17 cellular contexts compared by ENCODE assay signal in genomic region chr9:135102331-135102730, GRCh38. TPM values are rescaled to one million over a fixed set of nuclear protein-coding genes. Genes with fewer than 3 reads are reported as not detected.
A peak's percentile ranks its signal among the peaks of the same experiment; 100 is the strongest.
DNase-seq lines count a peak whose midpoint lies in the region; ATAC-seq, FAIRE-seq and TF ChIP-seq lines count a peak whose summit lies in the region.
"Had no signal": no experiment of that assay in that cellular context is flagged by ENCODE, and none has a peak within 500 bp of the region (broad histone marks: within the 10 kb centered on the region; RNA-seq: fewer than 3 reads in every experiment).

No MANE protein-coding gene starts in this region.

- H3K36me3 ChIP-seq in WERI-Rb-1, result peaks cover 89% of the 10 kb centered on the region
- H3K36me3 ChIP-seq in kidney (ENCODE audit: control insufficient read depth in 1 of 2, insufficient read depth in 2 of 2, low read length in 2 of 2), result no peaks in the 10 kb centered on the region
- no peaks in the 10 kb centered on the region for H3K36me3 ChIP-seq in gastrocnemius medialis
- no peaks in the 10 kb centered on the region for H3K36me3 ChIP-seq in naive thymus-derived CD4-positive, alpha-beta T cell (ENCODE audit: control insufficient read depth in 2 of 3, insufficient read depth in 3 of 3, low read length in 3 of 3)
- no peaks in the 10 kb centered on the region for H3K36me3 ChIP-seq in CD4-positive, alpha-beta memory T cell (ENCODE audit: insufficient read depth, low read length)

- POLR2A ChIA-PET in naive thymus-derived CD4-positive, alpha-beta T cell (lab: Charles Lee), result no interaction called here
- POLR2A ChIA-PET in CD4-positive, alpha-beta memory T cell (lab: Charles Lee; ENCODE audit: partially characterized antibody), result no interaction called here

- H3K27ac ChIP-seq in WERI-Rb-1, result peak overlapping the region; percentile 90
- H3K27ac ChIP-seq in angular gyrus (ENCODE audit: low read depth, low read length), result peak overlapping the region; percentile 56
- H3K27ac ChIP-seq in kidney (ENCODE audit: low read depth in 2 of 2, low read length in 2 of 2), result no peak overlapping the region
- H3K27ac ChIP-seq in gastrocnemius medialis, result peak overlapping the region; percentile 63 to 85 (median 77)
- no peak overlapping the region for H3K27ac ChIP-seq in naive thymus-derived CD4-positive, alpha-beta T cell (ENCODE audit: low read depth, low read length)
- no peak overlapping the region for H3K27ac ChIP-seq in CD4-positive, alpha-beta memory T cell (ENCODE audit: low read depth, low read length)

- TF ChIP-seq POLR2A in gastrocnemius medialis (IDR thresholded peaks at IDR 0.05), result no peak

- CTCF ChIA-PET in naive thymus-derived CD4-positive, alpha-beta T cell (lab: Charles Lee), result no interaction called here
- CTCF ChIA-PET in CD4-positive, alpha-beta memory T cell (lab: Charles Lee; ENCODE audit: partially characterized antibody), result no interaction called here

- intact Hi-C loops in kidney (cut with DNase I) (no loop called here), gastrocnemius medialis (cut with DNase I; ENCODE audit: low total_unique reads) (no loop called here)
- intact Hi-C loops in naive thymus-derived CD4-positive, alpha-beta T cell (cut with micrococcal nuclease), result no loop called here
- intact Hi-C loops in CD4-positive, alpha-beta memory T cell (cut with micrococcal nuclease), result no loop called here

- H3K4me1 ChIP-seq in kidney (ENCODE audit: control insufficient read depth in 1 of 2, insufficient read depth in 1 of 2, low read depth in 1 of 2, low read length in 2 of 2) (no peaks in the 10 kb centered on the region), gastrocnemius medialis (peaks cover 24 to 47% of the 10 kb centered on the region in 2 donors)
- no peaks in the 10 kb centered on the region for H3K4me1 ChIP-seq in naive thymus-derived CD4-positive, alpha-beta T cell (ENCODE audit: control insufficient read depth in 2 of 2, insufficient read depth in 2 of 2, low read length in 2 of 2)
- H3K4me1 ChIP-seq in CD4-positive, alpha-beta memory T cell (ENCODE audit: insufficient read depth, low read length), result no peaks in the 10 kb centered on the region
- H3K4me1 ChIP-seq: Caco-2 had no signal

- peaks cover 4 to 71% (median 29%) of the 10 kb centered on the region in 5 donors for H3K27me3 Mint-ChIP-seq in naive thymus-derived CD4-positive, alpha-beta T cell
- peaks cover 4 to 5% (median 4%) of the 10 kb centered on the region in 3 donors for H3K27me3 Mint-ChIP-seq in immature natural killer cell (ENCODE audit: low read depth in 3 of 3)
- H3K27me3 Mint-ChIP-seq in CD4-positive, alpha-beta memory T cell, result peaks cover 19 to 20% of the 10 kb centered on the region in 2 donors

- H3K9me3 ChIP-seq in WERI-Rb-1 (ENCODE audit: severe bottlenecking) (no peaks in the 10 kb centered on the region), kidney (ENCODE audit: control insufficient read depth in 1 of 2, low read length in 2 of 2) (no peaks in the 10 kb centered on the region), gastrocnemius medialis (no peaks in the 10 kb centered on the region)
- peaks cover 0 to 4% (median 0%) of the 10 kb centered on the region in 3 experiments for H3K9me3 ChIP-seq in naive thymus-derived CD4-positive, alpha-beta T cell (ENCODE audit: control insufficient read depth in 2 of 3, low read length in 3 of 3)
- H3K9me3 ChIP-seq in CD4-positive, alpha-beta memory T cell (ENCODE audit: control insufficient read depth in 1 of 2, low read length in 2 of 2), result no peaks in the 10 kb centered on the region
- H3K9me3 ChIP-seq: Caco-2 had no signal

- TF ChIP-seq CTCF in WERI-Rb-1 (IDR thresholded peaks at IDR 0.05; ENCODE audit: low read depth, low read length) (no peak), kidney (IDR thresholded peaks at IDR 0.05; ENCODE audit: borderline replicate concordance, extremely low read depth, insufficient read depth) (no peak), gastrocnemius medialis (IDR thresholded peaks at IDR 0.05 in 4 of 5, conservative IDR thresholded peaks at IDR 0.05 in 1 of 5) (no peak), D721Med (IDR thresholded peaks at IDR 0.05; ENCODE audit: insufficient read depth, missing control alignments) (no peak)

- no peaks in the 10 kb centered on the region for H3K27me3 ChIP-seq in WERI-Rb-1 (ENCODE audit: insufficient read depth, low read depth, severe bottlenecking)
- no peaks in the 10 kb centered on the region for H3K27me3 ChIP-seq in gastrocnemius medialis
- H3K27me3 ChIP-seq in naive thymus-derived CD4-positive, alpha-beta T cell (ENCODE audit: control insufficient read depth in 2 of 2, insufficient read depth in 2 of 2, low read length in 2 of 2), result no peaks in the 10 kb centered on the region
- H3K27me3 ChIP-seq in CD4-positive, alpha-beta memory T cell (ENCODE audit: insufficient read depth, low read length), result no peaks in the 10 kb centered on the region

- FAIRE-seq in kidney (lab: Jason Lieb, UNC), result no peak
- no peak for FAIRE-seq in D721Med (lab: Jason Lieb, UNC)
- FAIRE-seq: GM12878 had no signal

- no peak for DNase-seq in WERI-Rb-1
- peak; percentile 61 for DNase-seq in kidney
- no peak for DNase-seq in gastrocnemius medialis
- DNase-seq in D721Med (ENCODE audit: insufficient read length, low spot score), result no peak
- DNase-seq in naive thymus-derived CD4-positive, alpha-beta T cell, result no peak
- DNase-seq in immature natural killer cell, result no peak
- DNase-seq in CD4-positive, alpha-beta memory T cell, result no peak
- DNase-seq: Caco-2; CD8-positive, alpha-beta T cell; DMS 273 treated with DMSO at 0.1 percent for 48 hours; EL; GDM1; H9 had no signal

- no peak overlapping the region for H3K4me3 Mint-ChIP-seq in naive thymus-derived CD4-positive, alpha-beta T cell
- H3K4me3 Mint-ChIP-seq in immature natural killer cell, result no peak overlapping the region
- no peak overlapping the region for H3K4me3 Mint-ChIP-seq in CD4-positive, alpha-beta memory T cell
- H3K4me3 Mint-ChIP-seq: CD8-positive, alpha-beta T cell; GM23338; H9 had no signal

- H3K4me1 Mint-ChIP-seq in naive thymus-derived CD4-positive, alpha-beta T cell, result peaks cover 0 to 1% (median 0%) of the 10 kb centered on the region in 7 donors
- no peaks in the 10 kb centered on the region for H3K4me1 Mint-ChIP-seq in immature natural killer cell
- H3K4me1 Mint-ChIP-seq in CD4-positive, alpha-beta memory T cell, result no peaks in the 10 kb centered on the region

- H3K9me3 Mint-ChIP-seq in naive thymus-derived CD4-positive, alpha-beta T cell, result peaks cover 0 to 1% (median 0%) of the 10 kb centered on the region in 11 donors
- H3K9me3 Mint-ChIP-seq in immature natural killer cell, result no peaks in the 10 kb centered on the region
- peaks cover 0 to 3% (median 0%) of the 10 kb centered on the region in 8 donors for H3K9me3 Mint-ChIP-seq in CD4-positive, alpha-beta memory T cell
- H3K9me3 Mint-ChIP-seq: CD8-positive, alpha-beta T cell; GM23338; H9 had no signal

- H3K36me3 Mint-ChIP-seq in naive thymus-derived CD4-positive, alpha-beta T cell, result no peaks in the 10 kb centered on the region
- no peaks in the 10 kb centered on the region for H3K36me3 Mint-ChIP-seq in immature natural killer cell
- H3K36me3 Mint-ChIP-seq in CD4-positive, alpha-beta memory T cell, result no peaks in the 10 kb centered on the region
- H3K36me3 Mint-ChIP-seq: CD8-positive, alpha-beta T cell had no signal

- in situ Hi-C loops in gastrocnemius medialis (cut with MboI; ENCODE audit: low sequenced_read_pairs in 4 of 4), result no loop called here

- H3K27ac Mint-ChIP-seq in naive thymus-derived CD4-positive, alpha-beta T cell, result no peak overlapping the region
- no peak overlapping the region for H3K27ac Mint-ChIP-seq in immature natural killer cell
- no peak overlapping the region for H3K27ac Mint-ChIP-seq in CD4-positive, alpha-beta memory T cell
- H3K27ac Mint-ChIP-seq: CD8-positive, alpha-beta T cell; GM23338 had no signal

- H3K4me3 ChIP-seq in WERI-Rb-1 (ENCODE audit: low read depth, low read length), result no peak overlapping the region
- no peak overlapping the region for H3K4me3 ChIP-seq in kidney (ENCODE audit: low read length in 2 of 2)
- no peak overlapping the region for H3K4me3 ChIP-seq in gastrocnemius medialis
- H3K4me3 ChIP-seq in naive thymus-derived CD4-positive, alpha-beta T cell (ENCODE audit: low read length), result no peak overlapping the region
- H3K4me3 ChIP-seq in CD4-positive, alpha-beta memory T cell (ENCODE audit: low read length in 2 of 2), result no peak overlapping the region
- H3K4me3 ChIP-seq: GM12878, GM23338 had no signal

- ATAC-seq in gastrocnemius medialis, result no peak
- no peak for ATAC-seq in naive thymus-derived CD4-positive, alpha-beta T cell
- ATAC-seq: CD8-positive, alpha-beta T cell; GM12878; GM23338; HCT116 had no signal

- H3K9ac ChIP-seq in kidney (ENCODE audit: low read length in 2 of 2), result no peak overlapping the region

RNA-seq across cellular contexts. Expression of gene OLFM1, which starts 14.9 kb away (rescaled TPM):
- total RNA-seq in kidney (33.7 TPM), gastrocnemius medialis (1 to 10 TPM; 3.4 to 8.5 (median 6.7) TPM)
- polyA plus RNA-seq in kidney (ENCODE audit: insufficient read depth, low read depth, low replicate concordance) (2.9 TPM), immature natural killer cell (not detected)
- total RNA-seq in naive thymus-derived CD4-positive, alpha-beta T cell, result 1 to 10 TPM in 2 of 5 experiments, under 1 TPM in 2, not detected in 1; 0.19 to 2.1 (median 0.87) TPM
- not detected for polyA plus RNA-seq in naive thymus-derived CD4-positive, alpha-beta T cell
- total RNA-seq in CD4-positive, alpha-beta memory T cell, result not detected
- not detected for polyA plus RNA-seq in CD4-positive, alpha-beta memory T cell
- total RNA-seq: Caco-2; CD8-positive, alpha-beta T cell; GM12878 had no signal
- polyA plus RNA-seq: GM12878 had no signal

Comparison
In these comparisons a context has a peak if more than half of its experiments do, and no peak if none do; other contexts are left out.
1. H3K27ac ChIP-seq: peak in WERI-Rb-1 (single experiment), angular gyrus (single experiment) and gastrocnemius medialis (4 of 4); none in kidney (0 of 2), naive thymus-derived CD4-positive, alpha-beta T cell (single experiment) and CD4-positive, alpha-beta memory T cell (single experiment).